37 cellular contexts compared by ENCODE assay signal in genomic region chr19:11019262-11019661, GRCh38.
"Had no signal": no experiment of that assay in that cellular context is flagged by ENCODE, and none has a peak within 500 bp of the region (broad histone marks: within the 10 kb centered on the region; RNA-seq: fewer than 3 reads in every experiment).

No MANE protein-coding gene starts in this region.

- H3K27ac ChIP-seq: body of pancreas, cardiac muscle cell, coronary artery, heart right ventricle, left lung, neutrophil, pancreas, stomach, tibial nerve, VCaP had no signal

- H3K27me3 ChIP-seq: adrenal gland, body of pancreas, cardiac muscle cell, dorsolateral prefrontal cortex, heart right ventricle, left lung, neutrophil, pancreas, stomach, tibial nerve had no signal

- H3K9me3 Mint-ChIP-seq: activated naive CD4-positive, alpha-beta T cell treated with anti-CD3 and anti-CD28 coated beads for 36 hours; activated naive CD8-positive, alpha-beta T cell treated with anti-CD3 and anti-CD28 coated beads for 36 hours; activated T-cell treated with anti-CD3 and anti-CD28 coated beads, Interleukin-2, amount 50 U/mL, for 72 hours; naive thymus-derived CD8-positive, alpha-beta T cell; stimulated activated naive B cell treated with anti-CD40 and anti-IgM and Interleukin-4, amounts not matched to agents 10 μg/mL and 1 μg/mL and 100 μg/mL, for 72 hours; T-helper 1 cell treated with Interleukin-12 subunit alpha and Interleukin-12 subunit beta and Interleukin-4 antibody, amounts not matched to agents 30 μg/mL and 1 μg/mL, for 36 hours had no signal

- H3K4me1 Mint-ChIP-seq: activated naive CD8-positive, alpha-beta T cell treated with anti-CD3 and anti-CD28 coated beads for 36 hours; stimulated activated naive B cell treated with anti-CD40 and anti-IgM and Interleukin-4, amounts not matched to agents 10 μg/mL and 1 μg/mL and 100 μg/mL, for 72 hours had no signal

- H3K27ac Mint-ChIP-seq: activated naive CD4-positive, alpha-beta T cell treated with anti-CD3 and anti-CD28 coated beads for 36 hours; activated naive CD8-positive, alpha-beta T cell treated with anti-CD3 and anti-CD28 coated beads for 36 hours; activated T-cell treated with anti-CD3 and anti-CD28 coated beads, Interleukin-2, amount 50 U/mL, for 72 hours; T-helper 1 cell treated with Interleukin-12 subunit alpha and Interleukin-12 subunit beta and Interleukin-4 antibody, amounts not matched to agents 30 μg/mL and 1 μg/mL, for 36 hours had no signal

- H3K9me3 ChIP-seq: adrenal gland, body of pancreas, heart right ventricle, left lung, lower lobe of right lung, neutrophil, pancreas, prostate gland, stomach, tibial nerve had no signal

- H3K4me1 ChIP-seq: left lung, lower lobe of right lung, pancreas, stomach had no signal

- H3K27me3 Mint-ChIP-seq: activated naive CD8-positive, alpha-beta T cell treated with anti-CD3 and anti-CD28 coated beads for 36 hours; naive thymus-derived CD8-positive, alpha-beta T cell; stimulated activated naive B cell treated with anti-CD40 and anti-IgM and Interleukin-4, amounts not matched to agents 10 μg/mL and 1 μg/mL and 100 μg/mL, for 72 hours had no signal

- H3K4me3 Mint-ChIP-seq: activated naive CD4-positive, alpha-beta T cell treated with anti-CD3 and anti-CD28 coated beads for 36 hours; activated naive CD8-positive, alpha-beta T cell treated with anti-CD3 and anti-CD28 coated beads for 36 hours; activated T-cell treated with anti-CD3 and anti-CD28 coated beads, Interleukin-2, amount 50 U/mL, for 72 hours; naive thymus-derived CD8-positive, alpha-beta T cell; stimulated activated naive B cell treated with anti-CD40 and anti-IgM and Interleukin-4, amounts not matched to agents 10 μg/mL and 1 μg/mL and 100 μg/mL, for 72 hours; T-helper 1 cell treated with Interleukin-12 subunit alpha and Interleukin-12 subunit beta and Interleukin-4 antibody, amounts not matched to agents 30 μg/mL and 1 μg/mL, for 36 hours had no signal

- DNase-seq: activated CD4-positive, alpha-beta T cell treated with anti-CD3 and anti-CD28 coated beads for 4 hours; activated CD4-positive, alpha-beta T cell treated with anti-CD3 and anti-CD28 coated beads, Interleukin-2, amount 50 U/mL, for 4 hours; activated effector memory CD4-positive, alpha-beta T cell treated with anti-CD3 and anti-CD28 coated beads, Interleukin-2, amount 50 U/mL, for 16 hours; activated naive CD4-positive, alpha-beta T cell treated with anti-CD3 and anti-CD28 coated beads for 36 hours; activated naive CD8-positive, alpha-beta T cell treated with anti-CD3 and anti-CD28 coated beads for 36 hours; activated T-cell treated with anti-CD3 and anti-CD28 coated beads for 4 hours; activated T-cell treated with anti-CD3 and anti-CD28 coated beads, Interleukin-2, amount 50 U/mL, for 72 hours; adrenal gland; aorta; cerebellar nuclear complex; dorsolateral prefrontal cortex; effector memory CD4-positive, alpha-beta T cell; erythroblast; foreskin fibroblast; kidney glomerular epithelial cell; mesenchymal stem cell; naive thymus-derived CD8-positive, alpha-beta T cell; pancreas; retina; stimulated activated CD4-positive, alpha-beta T cell treated with anti-CD3 and anti-CD28 coated beads, Interleukin-4, amount 100 ng/mL, for 4 hours; stimulated activated CD8-positive, alpha-beta memory T cell treated with anti-CD3 and anti-CD28 coated beads, Interleukin-4, amount 100 ng/mL, for 48 hours; stimulated activated naive B cell treated with anti-CD40 and anti-IgM and Interleukin-4, amounts not matched to agents 10 μg/mL and 1 μg/mL and 100 μg/mL, for 72 hours; stomach; SW 1271; T-helper 9 cell had no signal

- H3K4me3 ChIP-seq: adrenal gland, body of pancreas, cardiac muscle cell, coronary artery, dorsolateral prefrontal cortex, heart right ventricle, left lung, lower lobe of right lung, pancreas, prostate gland, skin epidermis, stomach, tibial nerve had no signal
